In genomic region chr1:201229771-201230635, GRCh38 we compare ENCODE assay signal across 13 cellular contexts. TPM values are rescaled to one million over a fixed set of nuclear protein-coding genes. Genes with fewer than 3 reads are reported as not detected.
DNase-seq lines count a peak whose midpoint lies in the region; ATAC-seq and TF ChIP-seq lines count a peak whose summit lies in the region.
"Had no signal": no experiment of that assay in that cellular context is flagged by ENCODE, and none has a peak within 500 bp of the region (broad histone marks: within the 10 kb centered on the region; RNA-seq: fewer than 3 reads in every experiment).

No MANE protein-coding gene starts in this region.

- no peak for ATAC-seq in GM18502 (IDR thresholded peaks at IDR 0.05; ENCODE audit: poor library complexity, unreplicated experiment)

- no peaks in the 10 kb centered on the region for H3K4me1 ChIP-seq in spleen

- TF ChIP-seq CTCF in chondrocyte (IDR thresholded peaks at IDR 0.05) (peak; percentile 52), spleen (IDR thresholded peaks at IDR 0.05 in 8 of 11, conservative IDR thresholded peaks at IDR 0.05 in 3 of 11) (no peak)

- H3K9me3 Mint-ChIP-seq in chondrocyte (ENCODE audit: low read depth), result peaks cover 16% of the 10 kb centered on the region

- H3K27me3 ChIP-seq in spleen (replicated peaks in 1 of 7), result peaks cover 0 to 42% (median 0%) of the 10 kb centered on the region in 7 donors
- H3K27me3 ChIP-seq: dorsolateral prefrontal cortex had no signal

- no peaks in the 10 kb centered on the region for H3K36me3 Mint-ChIP-seq in chondrocyte (ENCODE audit: low read depth)

- TF ChIP-seq POLR2A in spleen (IDR thresholded peaks at IDR 0.05), result no peak

- H3K27ac ChIP-seq in spleen, result no peak overlapping the region
- H3K27ac ChIP-seq: dorsolateral prefrontal cortex had no signal

- H3K4me1 Mint-ChIP-seq in chondrocyte (ENCODE audit: low read depth), result peaks cover 7% of the 10 kb centered on the region

- peaks cover 0 to 19% (median 9%) of the 10 kb centered on the region in 8 donors for H3K9me3 ChIP-seq in spleen

- no peak overlapping the region for H3K4me3 Mint-ChIP-seq in chondrocyte (ENCODE audit: unreplicated experiment)

- H3K4me3 ChIP-seq in spleen, result no peak overlapping the region
- H3K4me3 ChIP-seq: dorsolateral prefrontal cortex had no signal

- peak; percentile 61 for DNase-seq in ELF-1 (ENCODE audit: low read depth, low spot score)
- DNase-seq in M059J (ENCODE audit: low read depth), result peak; percentile 72
- no peak for DNase-seq in chondrocyte (ENCODE audit: low spot score)
- DNase-seq in non-pigmented ciliary epithelial cell (ENCODE audit: low read depth), result peak; percentile 6
- DNase-seq in hepatic stellate cell (ENCODE audit: low spot score), result no peak
- DNase-seq in NCI-H2029 (lab: John Stamatoyannopoulos, UW), result no peak
- no peak for DNase-seq in spleen
- DNase-seq: activated CD4-positive, alpha-beta T cell treated with anti-CD3 and anti-CD28 coated beads for 1 hour; activated naive CD4-positive, alpha-beta T cell; DND-41; NCI-H2171 treated with DMSO at 0.1 percent for 48 hours had no signal

- intact Hi-C loops in spleen (cut with DNase I; ENCODE audit: low total_unique reads), result no loop called here

- no peaks in the 10 kb centered on the region for H3K36me3 ChIP-seq in spleen

- peaks cover 4% of the 10 kb centered on the region for H3K27me3 Mint-ChIP-seq in chondrocyte (ENCODE audit: low read depth)

- no peak overlapping the region for H3K27ac Mint-ChIP-seq in chondrocyte (ENCODE audit: unreplicated experiment)

- WGBS in spleen, 5 donors, result 70 to 82% (median 72%) methylated on average over 6 of the region's 6 CpGs

RNA-seq across cellular contexts. Expression of gene IGFN1, which starts 39.4 kb away (rescaled TPM):
- not detected in 2 replicates for total RNA-seq in M059J (2014; rRNA removed; shearing (Covaris generic))
- 0.24 to 1.9 TPM (median 1.6 TPM) in 3 replicates for total RNA-seq in chondrocyte
- total RNA-seq in spleen, result not detected
- under 1 TPM; 0.02 to 0.03 (median 0.02) TPM for polyA plus RNA-seq in spleen

RNA-seq across cellular contexts. Expression of gene PKP1, which starts 53.3 kb away (rescaled TPM):
- 0.15 TPM in 1 of 2 replicates, not detected in the other for total RNA-seq in M059J (2014; rRNA removed; shearing (Covaris generic))
- total RNA-seq in chondrocyte, result 0.07 to 4.1 TPM (median 4.0 TPM) in 3 replicates
- not detected for total RNA-seq in spleen
- under 1 TPM; 0.04 to 0.10 (median 0.06) TPM for polyA plus RNA-seq in spleen

Comparison
In these comparisons a context has a peak if more than half of its experiments do, and no peak if none do; other contexts are left out.
1. DNase-seq: peak in ELF-1 (single experiment), M059J (single experiment) and non-pigmented ciliary epithelial cell (single experiment); none in chondrocyte (single experiment), hepatic stellate cell (single experiment), NCI-H2029 (single experiment) and spleen (single experiment).